Comparison of ENCODE assay signal across 16 cellular contexts in genomic region chr6:34360556-34360955, GRCh38. TPM values are rescaled to one million over a fixed set of nuclear protein-coding genes. Genes with fewer than 3 reads are reported as not detected.
DNase-seq lines count a peak whose midpoint lies in the region; ATAC-seq and TF ChIP-seq lines count a peak whose summit lies in the region.
"Had no signal": no experiment of that assay in that cellular context is flagged by ENCODE, and none has a peak within 500 bp of the region (broad histone marks: within the 10 kb centered on the region; RNA-seq: fewer than 3 reads in every experiment).

No MANE protein-coding gene starts in this region.

- TF ChIP-seq CTCF in fibroblast of pulmonary artery (IDR thresholded peaks at IDR 0.05; ENCODE audit: low read length, missing control alignments) (no peak), endodermal cell (conservative IDR thresholded peaks at IDR 0.05) (no peak)

- no peak overlapping the region for H3K4me3 Mint-ChIP-seq in stimulated activated naive B cell treated with anti-CD40 and anti-IgM and Interleukin-4, amounts not matched to agents 10 μg/mL and 1 μg/mL and 100 μg/mL, for 72 hours
- no peak overlapping the region for H3K4me3 Mint-ChIP-seq in endodermal cell
- H3K4me3 Mint-ChIP-seq: activated CD8-positive, alpha-beta T cell treated with anti-CD3 and anti-CD28 coated beads for 36 hours; effector memory CD8-positive, alpha-beta T cell had no signal

- H3K27me3 Mint-ChIP-seq in stimulated activated naive B cell treated with anti-CD40 and anti-IgM and Interleukin-4, amounts not matched to agents 10 μg/mL and 1 μg/mL and 100 μg/mL, for 72 hours, result no peaks in the 10 kb centered on the region
- H3K27me3 Mint-ChIP-seq in endodermal cell (ENCODE audit: insufficient read depth), result no peaks in the 10 kb centered on the region
- H3K27me3 Mint-ChIP-seq: activated CD8-positive, alpha-beta T cell treated with anti-CD3 and anti-CD28 coated beads for 36 hours; effector memory CD8-positive, alpha-beta T cell had no signal

- H3K27me3 ChIP-seq in adipocyte (replicated peaks; ENCODE audit: control insufficient read depth, insufficient read depth, low read length) (no peaks in the 10 kb centered on the region), endodermal cell (ENCODE audit: control insufficient read depth, insufficient read depth, low read length, poor library complexity, severe bottlenecking) (no peaks in the 10 kb centered on the region)
- H3K27me3 ChIP-seq: heart left ventricle, SJCRH30 had no signal

- H3K9me3 Mint-ChIP-seq in stimulated activated naive B cell treated with anti-CD40 and anti-IgM and Interleukin-4, amounts not matched to agents 10 μg/mL and 1 μg/mL and 100 μg/mL, for 72 hours, result no peaks in the 10 kb centered on the region
- no peaks in the 10 kb centered on the region for H3K9me3 Mint-ChIP-seq in endodermal cell
- H3K9me3 Mint-ChIP-seq: activated CD8-positive, alpha-beta T cell treated with anti-CD3 and anti-CD28 coated beads for 36 hours; effector memory CD8-positive, alpha-beta T cell had no signal

- H3K4me1 Mint-ChIP-seq in stimulated activated naive B cell treated with anti-CD40 and anti-IgM and Interleukin-4, amounts not matched to agents 10 μg/mL and 1 μg/mL and 100 μg/mL, for 72 hours, result peaks cover 25 to 50% of the 10 kb centered on the region in 2 donors
- peaks cover 11% of the 10 kb centered on the region for H3K4me1 Mint-ChIP-seq in endodermal cell

- no peak for ATAC-seq in stimulated activated naive B cell treated with anti-CD40 and anti-IgM and Interleukin-4, amounts not matched to agents 10 μg/mL and 1 μg/mL and 100 μg/mL, for 72 hours (replicated peaks)
- ATAC-seq in GM18873 (IDR thresholded peaks at IDR 0.05; ENCODE audit: low FRiP score, unreplicated experiment), result no peak
- ATAC-seq: activated CD8-positive, alpha-beta T cell treated with anti-CD3 and anti-CD28 coated beads for 36 hours; effector memory CD8-positive, alpha-beta T cell; heart left ventricle; HepG2 had no signal

- H3K27ac Mint-ChIP-seq in stimulated activated naive B cell treated with anti-CD40 and anti-IgM and Interleukin-4, amounts not matched to agents 10 μg/mL and 1 μg/mL and 100 μg/mL, for 72 hours, result peak overlapping the region; percentile 38
- no peak overlapping the region for H3K27ac Mint-ChIP-seq in endodermal cell
- H3K27ac Mint-ChIP-seq: activated CD8-positive, alpha-beta T cell treated with anti-CD3 and anti-CD28 coated beads for 36 hours had no signal

- H3K9me3 ChIP-seq in adipocyte (ENCODE audit: control insufficient read depth, low read length) (no peaks in the 10 kb centered on the region), endodermal cell (ENCODE audit: control insufficient read depth, low read length) (no peaks in the 10 kb centered on the region)
- H3K9me3 ChIP-seq: heart left ventricle, SJCRH30 had no signal

- H3K4me1 ChIP-seq in adipocyte (ENCODE audit: control insufficient read depth, insufficient read depth, low read length) (peaks cover 29% of the 10 kb centered on the region), endodermal cell (ENCODE audit: control insufficient read depth, insufficient read depth, low read length) (no peaks in the 10 kb centered on the region)

- H3K36me3 Mint-ChIP-seq in stimulated activated naive B cell treated with anti-CD40 and anti-IgM and Interleukin-4, amounts not matched to agents 10 μg/mL and 1 μg/mL and 100 μg/mL, for 72 hours, result peaks cover 0 to 4% of the 10 kb centered on the region in 2 donors
- H3K36me3 Mint-ChIP-seq in endodermal cell (ENCODE audit: low read depth), result peaks cover 4% of the 10 kb centered on the region

- H3K9ac ChIP-seq in adipocyte (ENCODE audit: low read length) (no peak overlapping the region), endodermal cell (ENCODE audit: extremely low read depth, low read length, poor library complexity, severe bottlenecking) (no peak overlapping the region)

- WGBS in endodermal cell (ENCODE audit: insufficient coverage in 1 of 2, insufficient read length in 1 of 2), 2 experiments, result 100% methylated on average over 2 of the region's 2 CpGs; no CpG with 5 or more reads in 1 of the 2 experiments

- H3K36me3 ChIP-seq in adipocyte (ENCODE audit: control insufficient read depth, insufficient read depth, low read length, severe bottlenecking) (no peaks in the 10 kb centered on the region), endodermal cell (ENCODE audit: control insufficient read depth, insufficient read depth, low read length) (no peaks in the 10 kb centered on the region)
- H3K36me3 ChIP-seq: heart left ventricle, SJCRH30 had no signal

- H3K4me3 ChIP-seq in adipocyte (ENCODE audit: low read length) (no peak overlapping the region), fibroblast of pulmonary artery (replicated peaks; ENCODE audit: low read depth, low read length) (no peak overlapping the region), endodermal cell (ENCODE audit: low read length) (no peak overlapping the region)
- H3K4me3 ChIP-seq: heart left ventricle, SJCRH30 had no signal

- DNase-seq in HCEC 1CT (peak; percentile 17), adipocyte (ENCODE audit: low read depth) (peak; percentile 83), fibroblast of pulmonary artery (ENCODE audit: low read depth) (peak; percentile 36), endodermal cell (no peak), 8988T (no peak), medulla oblongata (ENCODE audit: extremely low spot score) (no peak)
- DNase-seq in stimulated activated naive B cell treated with anti-CD40 and anti-IgM and Interleukin-4, amounts not matched to agents 10 μg/mL and 1 μg/mL and 100 μg/mL, for 72 hours, result no peak
- DNase-seq: activated CD8-positive, alpha-beta T cell treated with anti-CD3 and anti-CD28 coated beads for 36 hours; activated effector memory CD4-positive, alpha-beta T cell treated with Interleukin-2 at 50 U/mL for 16 hours; COR-L47; effector memory CD8-positive, alpha-beta T cell; heart left ventricle; NCI-H1092 treated with DMSO at 0.1 percent for 48 hours had no signal

- H3K27ac ChIP-seq in endodermal cell (ENCODE audit: low read depth, low read length), result no peak overlapping the region

RNA-seq across cellular contexts. Expression of gene NUDT3, which starts 31.9 kb away (rescaled TPM):
- 10 to 100 TPM; 22.8 to 24.7 TPM for total RNA-seq in endodermal cell
- 26.1 TPM for polyA plus RNA-seq in endodermal cell (2013, experiment 1 of 2)
- 28.7 TPM for polyA plus RNA-seq in endodermal cell (2013, experiment 2 of 2)

Comparison
In these comparisons a context has a peak if more than half of its experiments do, and no peak if none do; other contexts are left out.
1. DNase-seq: peak in HCEC 1CT (single experiment), adipocyte (single experiment) and fibroblast of pulmonary artery (single experiment); none in stimulated activated naive B cell treated with anti-CD40 and anti-IgM and Interleukin-4, amounts not matched to agents 10 μg/mL and 1 μg/mL and 100 μg/mL, for 72 hours (single experiment), endodermal cell (single experiment), 8988T (single experiment) and medulla oblongata (single experiment).